In genomic region chr12:65829716-65830115, GRCh38 we compare ENCODE assay signal across 27 cellular contexts. TPM values are rescaled to one million over a fixed set of nuclear protein-coding genes. Genes with fewer than 3 reads are reported as not detected.
DNase-seq lines count a peak whose midpoint lies in the region; ATAC-seq, FAIRE-seq and TF ChIP-seq lines count a peak whose summit lies in the region.
"Had no signal": no experiment of that assay in that cellular context is flagged by ENCODE, and none has a peak within 500 bp of the region (broad histone marks: within the 10 kb centered on the region; RNA-seq: fewer than 3 reads in every experiment).

No MANE protein-coding gene starts in this region.

- no peak for ATAC-seq in SK-N-SH treated with all-trans-retinoic acid at 6 μM for 48 hours
- ATAC-seq: gastrocnemius medialis; lower lobe of right lung; stimulated activated naive CD8-positive, alpha-beta T cell treated with anti-CD3 and anti-CD28 coated beads, Interleukin-15, amount 100 ng/mL, for 72 hours had no signal

- peaks cover 15% of the 10 kb centered on the region for H3K27me3 Mint-ChIP-seq in type B pancreatic cell

- FAIRE-seq in small intestine (lab: Jason Lieb, UNC) = no peak
- FAIRE-seq: bronchial epithelial cell, GM12892, GM19239 had no signal

- 70% methylated on average over 5 of the region's 5 CpGs for WGBS in SK-N-SH (ENCODE audit: low lambda C conversion rate)
- WGBS in mammary epithelial cell (ENCODE audit: low coverage, missing lambda C conversion rate) = 96% methylated on average over 5 of the region's 5 CpGs
- 72% methylated on average over 5 of the region's 5 CpGs for WGBS in hepatocyte (ENCODE audit: low lambda C conversion rate, missing lambda C conversion rate)
- 95 to 98% (median 96%) methylated on average over 5 of the region's 5 CpGs for WGBS in small intestine, 3 donors

- peaks cover 44% of the 10 kb centered on the region for H3K36me3 Mint-ChIP-seq in type B pancreatic cell
- H3K36me3 Mint-ChIP-seq: activated naive CD8-positive, alpha-beta T cell treated with anti-CD3 and anti-CD28 coated beads, Interleukin-2, amount 10 ng/mL, durations not matched to agents 7 days and 5 days had no signal

- H3K79me2 ChIP-seq in SK-N-SH (ENCODE audit: insufficient read depth) (peaks cover 100% of the 10 kb centered on the region), mammary epithelial cell (ENCODE audit: insufficient read depth, low read length) (peaks cover 98% of the 10 kb centered on the region), hepatocyte (peaks cover 93% of the 10 kb centered on the region)

- DNase-seq in SK-N-SH (no peak), mammary epithelial cell (no peak), hepatocyte (ENCODE audit: low spot score) (no peak), type B pancreatic cell (ENCODE audit: extremely low spot score, unreplicated experiment) (no peak), small intestine (no peak), AG08395 (ENCODE audit: low spot score) (no peak), NCI-H1436 (lab: John Stamatoyannopoulos, UW) (no peak)
- DNase-seq: activated CD4-positive, alpha-beta T cell treated with anti-CD3 and anti-CD28 coated beads, Interleukin-2, amount 50 U/mL, for 1 hour; activated naive CD8-positive, alpha-beta T cell treated with anti-CD3 and anti-CD28 coated beads, Interleukin-2, amount 10 ng/mL, durations not matched to agents 7 days and 5 days; cortex of kidney; gastrocnemius medialis; kidney; lower lobe of right lung; NCI-H1092 treated with DMSO at 0.1 percent for 48 hours; NCI-H2081; NCI-H345; stimulated activated CD4-positive, alpha-beta T cell treated with anti-CD3 and anti-CD28 coated beads, Interleukin-12 subunit alpha, Interleukin-12 subunit beta, amount 100 ng/mL, for 4 hours; stimulated activated naive CD8-positive, alpha-beta T cell treated with anti-CD3 and anti-CD28 coated beads, Interleukin-15, amount 100 ng/mL, for 72 hours; T-helper 2 cell; tibial artery had no signal

- peak overlapping the region; percentile 54 to 72; a peak in 3 of 4 replicates for H3K4me3 ChIP-seq in SK-N-SH (ENCODE audit: low read depth in 2 of 2, low read length in 1 of 2)
- peak overlapping the region; percentile 70 to 95 (median 80) for H3K4me3 ChIP-seq in mammary epithelial cell (replicated peaks in 1 of 3; ENCODE audit: insufficient read depth in 1 of 3, low read depth in 2 of 3, low read length in 3 of 3)
- peak overlapping the region; percentile 5 for H3K4me3 ChIP-seq in hepatocyte
- no peak overlapping the region for H3K4me3 ChIP-seq in small intestine (ENCODE audit: low read depth in 1 of 2, low read length in 2 of 2)
- H3K4me3 ChIP-seq: gastrocnemius medialis, lower lobe of right lung, tibial artery had no signal

- peaks cover 43 to 81% of the 10 kb centered on the region in 2 experiments for H3K36me3 ChIP-seq in SK-N-SH (replicated peaks in 1 of 2; ENCODE audit: control insufficient read depth in 1 of 2, insufficient read depth in 2 of 2, low read length in 1 of 2)
- peaks cover 59% of the 10 kb centered on the region for H3K36me3 ChIP-seq in mammary epithelial cell (ENCODE audit: insufficient read depth, low read length)
- no peaks in the 10 kb centered on the region for H3K36me3 ChIP-seq in hepatocyte (replicated peaks; ENCODE audit: insufficient read depth, low read depth)
- H3K36me3 ChIP-seq in small intestine (ENCODE audit: control insufficient read depth in 2 of 2, insufficient read depth in 2 of 2, low read length in 2 of 2) = no peaks in the 10 kb centered on the region
- H3K36me3 ChIP-seq: gastrocnemius medialis, lower lobe of right lung, tibial artery had no signal

- peaks cover 0 to 46% of the 10 kb centered on the region in 2 experiments; a peak in 3 of 4 replicates for H3K4me1 ChIP-seq in SK-N-SH (ENCODE audit: control insufficient read depth in 1 of 2, insufficient read depth in 2 of 2, low read depth in 1 of 2, low read length in 1 of 2)
- peaks cover 30% of the 10 kb centered on the region for H3K4me1 ChIP-seq in mammary epithelial cell (ENCODE audit: insufficient read depth, low read length)
- no peaks in the 10 kb centered on the region for H3K4me1 ChIP-seq in hepatocyte (ENCODE audit: insufficient read depth)
- no peaks in the 10 kb centered on the region for H3K4me1 ChIP-seq in small intestine (ENCODE audit: control insufficient read depth in 2 of 2, insufficient read depth in 1 of 2, low read depth in 1 of 2, low read length in 1 of 2)

- peak overlapping the region; percentile 25 for H3K27ac Mint-ChIP-seq in type B pancreatic cell
- H3K27ac Mint-ChIP-seq: activated naive CD8-positive, alpha-beta T cell treated with anti-CD3 and anti-CD28 coated beads, Interleukin-2, amount 10 ng/mL, durations not matched to agents 7 days and 5 days; activated T-helper 2 cell treated with anti-CD3 and anti-CD28 coated beads, Interferon-gamma antibody, Interleukin-2, Interleukin-4, amounts not matched to agents 10 μg/mL and 5 μg/mL and 100 μg/mL, durations not matched to agents 14 hours and 24 hours and 36 hours; stimulated activated naive CD8-positive, alpha-beta T cell treated with anti-CD3 and anti-CD28 coated beads, Interleukin-15, amount 100 ng/mL, for 72 hours had no signal

- H2AFZ ChIP-seq in SK-N-SH (ENCODE audit: low read depth) (no peak overlapping the region), mammary epithelial cell (ENCODE audit: low read depth, low read length) (no peak overlapping the region), hepatocyte (no peak overlapping the region)

- intact Hi-C loops in mammary epithelial cell (cut with micrococcal nuclease) = loop anchor here (10.0 kb wide), 1 partner anchor 155 kb away; no protein-coding TSS in a partner anchor

- in situ Hi-C loops in mammary epithelial cell (cut with MboI; ENCODE audit: low sequenced_read_pairs in 2 of 2) = loop anchor here in 1 of 2 donors (25.0 kb wide), 2 partner anchors 242 to 258 kb away; no protein-coding TSS in a partner anchor

- no peak for TF ChIP-seq EP300 in SK-N-SH (IDR thresholded peaks at IDR 0.05; ENCODE audit: borderline replicate concordance in 1 of 2, low read depth in 1 of 2, low read length in 1 of 2)

- peak overlapping the region; percentile 100 for H3K9ac ChIP-seq in SK-N-SH
- peak overlapping the region; percentile 57 for H3K9ac ChIP-seq in mammary epithelial cell (ENCODE audit: insufficient read depth, low read length)

- H3K9me3 ChIP-seq in SK-N-SH (no peaks in the 10 kb centered on the region), mammary epithelial cell (replicated peaks; ENCODE audit: insufficient read depth, low read length) (no peaks in the 10 kb centered on the region), hepatocyte (ENCODE audit: low read depth) (no peaks in the 10 kb centered on the region), small intestine (ENCODE audit: control insufficient read depth, low read depth) (no peaks in the 10 kb centered on the region)
- H3K9me3 ChIP-seq: gastrocnemius medialis, lower lobe of right lung, tibial artery had no signal

- H3K4me3 Mint-ChIP-seq in type B pancreatic cell = peak overlapping the region; percentile 78
- H3K4me3 Mint-ChIP-seq: activated naive CD8-positive, alpha-beta T cell treated with anti-CD3 and anti-CD28 coated beads, Interleukin-2, amount 10 ng/mL, durations not matched to agents 7 days and 5 days; stimulated activated naive CD8-positive, alpha-beta T cell treated with anti-CD3 and anti-CD28 coated beads, Interleukin-15, amount 100 ng/mL, for 72 hours had no signal

- dilution Hi-C loops in mammary epithelial cell (cut with HindIII; ENCODE audit: low sequenced_read_pairs) = loop anchor here (25.0 kb wide), 1 partner anchor 267 kb away; no protein-coding TSS in a partner anchor

- no TSS peak for BruUV-seq in mammary epithelial cell (replicated peaks; lab: Mats Ljungman, UMichigan)

- TF ChIP-seq RAD21 in SK-N-SH (IDR thresholded peaks at IDR 0.05; ENCODE audit: low read length) = no peak

- TF ChIP-seq CTCF in SK-N-SH (IDR thresholded peaks at IDR 0.05) = no peak
- TF ChIP-seq CTCF in mammary epithelial cell (conservative IDR thresholded peaks at IDR 0.05 in 1 of 2, IDR thresholded peaks at IDR 0.05 in 1 of 2; ENCODE audit: extremely low read depth in 1 of 2, insufficient read depth in 1 of 2, low read depth in 1 of 2, low read length in 2 of 2) = no peak
- TF ChIP-seq CTCF in hepatocyte (IDR thresholded peaks at IDR 0.05; ENCODE audit: poor library complexity) = no peak
- no peak for TF ChIP-seq CTCF in type B pancreatic cell (conservative IDR thresholded peaks at IDR 0.05)

- peaks cover 37% of the 10 kb centered on the region for H3K4me1 Mint-ChIP-seq in type B pancreatic cell (ENCODE audit: unreplicated experiment)

- H4K20me1 ChIP-seq in SK-N-SH (ENCODE audit: insufficient read depth) = peaks cover 40% of the 10 kb centered on the region
- H4K20me1 ChIP-seq in mammary epithelial cell (ENCODE audit: insufficient read depth, low read length) = no peaks in the 10 kb centered on the region
- no peaks in the 10 kb centered on the region for H4K20me1 ChIP-seq in hepatocyte (ENCODE audit: insufficient read depth, poor library complexity, severe bottlenecking)

- no peaks in the 10 kb centered on the region for H3K9me3 Mint-ChIP-seq in type B pancreatic cell
- H3K9me3 Mint-ChIP-seq: activated naive CD8-positive, alpha-beta T cell treated with anti-CD3 and anti-CD28 coated beads, Interleukin-2, amount 10 ng/mL, durations not matched to agents 7 days and 5 days; activated T-helper 2 cell treated with anti-CD3 and anti-CD28 coated beads, Interferon-gamma antibody, Interleukin-2, Interleukin-4, amounts not matched to agents 10 μg/mL and 5 μg/mL and 100 μg/mL, durations not matched to agents 14 hours and 24 hours and 36 hours; stimulated activated naive CD8-positive, alpha-beta T cell treated with anti-CD3 and anti-CD28 coated beads, Interleukin-15, amount 100 ng/mL, for 72 hours had no signal

- CTCF ChIA-PET in SK-N-SH (lab: Yijun Ruan, JAX) = no interaction called here
- CTCF ChIA-PET in mammary epithelial cell (lab: Charles Lee; ENCODE audit: low non-redundant PET) = no interaction called here

- H3K9me2 ChIP-seq in SK-N-SH (no peaks in the 10 kb centered on the region), hepatocyte (replicated peaks; ENCODE audit: insufficient read depth) (no peaks in the 10 kb centered on the region)

- H3K27ac ChIP-seq in SK-N-SH (ENCODE audit: low read depth in 2 of 2, low read length in 1 of 2) (peak overlapping the region; percentile 91 to 95; a peak in 3 of 4 replicates), mammary epithelial cell (ENCODE audit: insufficient read depth, low read depth, low read length) (peak overlapping the region; percentile 97), hepatocyte (peak overlapping the region; percentile 19), small intestine (ENCODE audit: low read depth in 1 of 2, low read length in 1 of 2) (no peak overlapping the region)
- H3K27ac ChIP-seq: 22Rv1, gastrocnemius medialis, lower lobe of right lung, tibial artery, VCaP had no signal

- H3K4me2 ChIP-seq in SK-N-SH (peak overlapping the region; percentile 84), mammary epithelial cell (ENCODE audit: insufficient read depth, low read depth, low read length) (peak overlapping the region; percentile 83), hepatocyte (peak overlapping the region; percentile 96)

- H3K27me3 ChIP-seq in SK-N-SH (ENCODE audit: insufficient read depth) (no peaks in the 10 kb centered on the region), mammary epithelial cell (ENCODE audit: insufficient read depth, low read length) (no peaks in the 10 kb centered on the region), hepatocyte (no peaks in the 10 kb centered on the region), small intestine (ENCODE audit: control insufficient read depth in 2 of 2, insufficient read depth in 2 of 2, low read length in 2 of 2) (peaks cover 0 to 4% of the 10 kb centered on the region in 2 donors)

- peaks cover 75% of the 10 kb centered on the region for H3F3A ChIP-seq in SK-N-SH (replicated peaks; ENCODE audit: insufficient read depth)

- POLR2A ChIA-PET in SK-N-SH (lab: Yijun Ruan, JAX) = no interaction called here

RNA-seq across cellular contexts. Expression of gene HMGA2, which starts 5.4 kb away (rescaled TPM):
- polyA plus RNA-seq in SK-N-SH (2012; rRNA removed) = 48.0 and 57.0 TPM in 2 replicates
- polyA plus RNA-seq in SK-N-SH (2012; cell fraction: cytosol; rRNA removed) = 45.5 and 51.2 TPM in 2 replicates
- 98.5 and 146 TPM in 2 replicates for polyA plus RNA-seq in SK-N-SH (2012; cell fraction: nucleus; rRNA removed)
- total RNA-seq in mammary epithelial cell = 100 to 1,000 TPM in 1 of 2 donors, 10 to 100 TPM in 1; 23.8 to 189 TPM
- polyA plus RNA-seq in mammary epithelial cell = 41.2 TPM
- polyA minus RNA-seq in mammary epithelial cell = 46.4 TPM
- 35.7 and 45.6 TPM in 2 replicates for total RNA-seq in hepatocyte
- 8.8 and 10.6 TPM in 2 replicates for polyA plus RNA-seq in hepatocyte
- total RNA-seq in type B pancreatic cell (ENCODE audit: low replicate concordance) = 31.1 and 247 TPM in 2 replicates
- polyA plus RNA-seq in small intestine = 1 to 10 TPM in 2 of 3 donors, under 1 TPM in 1; 0.67 to 1.4 (median 1.1) TPM
- total RNA-seq: activated naive CD8-positive, alpha-beta T cell treated with anti-CD3 and anti-CD28 coated beads, Interleukin-2, amount 10 ng/mL, durations not matched to agents 7 days and 5 days; activated T-helper 2 cell treated with anti-CD3 and anti-CD28 coated beads, Interferon-gamma antibody, Interleukin-2, Interleukin-4, amounts not matched to agents 10 μg/mL and 5 μg/mL and 100 μg/mL, durations not matched to agents 14 hours and 24 hours and 36 hours; lower lobe of right lung had no signal

Comparison
In these comparisons a context has a peak if more than half of its experiments do, and no peak if none do; other contexts are left out.
1. H3K27ac ChIP-seq: peak in SK-N-SH (2 of 2), mammary epithelial cell (single experiment) and hepatocyte (single experiment); none in small intestine (0 of 2).
2. H3K4me3 ChIP-seq: peak in SK-N-SH (2 of 2), mammary epithelial cell (3 of 3) and hepatocyte (single experiment); none in small intestine (0 of 2).
3. Peak in every context shown above with its lines, with median percentiles within 50 percentile points of each other: H3K4me2 ChIP-seq.